In genomic region chr3:130379274-130379673, GRCh38 we compare ENCODE assay signal across 19 cellular contexts. TPM values are rescaled to one million over a fixed set of nuclear protein-coding genes. Genes with fewer than 3 reads are reported as not detected.
DNase-seq lines count a peak whose midpoint lies in the region; ATAC-seq and TF ChIP-seq lines count a peak whose summit lies in the region.
"Had no signal": no experiment of that assay in that cellular context is flagged by ENCODE, and none has a peak within 500 bp of the region (broad histone marks: within the 10 kb centered on the region; RNA-seq: fewer than 3 reads in every experiment).

No MANE protein-coding gene starts in this region.

- H3K27me3 Mint-ChIP-seq in endothelial cell (ENCODE audit: unreplicated experiment), result peaks cover 3% of the 10 kb centered on the region

- H3K4me1 Mint-ChIP-seq in endothelial cell (ENCODE audit: unreplicated experiment), result peaks cover 3% of the 10 kb centered on the region

- H3K4me2 ChIP-seq in smooth muscle cell (peak overlapping the region; percentile 14), Karpas-422 (ENCODE audit: low read depth, low read length, poor library complexity, severe bottlenecking) (no peak overlapping the region)

- H3K4me3 Mint-ChIP-seq in endothelial cell (ENCODE audit: unreplicated experiment), result no peak overlapping the region
- H3K4me3 Mint-ChIP-seq: CD4-positive, alpha-beta T cell; HFFc6 had no signal

- H3K9me3 Mint-ChIP-seq in endothelial cell (ENCODE audit: unreplicated experiment), result no peaks in the 10 kb centered on the region
- H3K9me3 Mint-ChIP-seq: CD4-positive, alpha-beta T cell had no signal

- H3K4me3 ChIP-seq in astrocyte of the spinal cord (ENCODE audit: low read depth, low read length) (no peak overlapping the region), smooth muscle cell (no peak overlapping the region), Karpas-422 (ENCODE audit: low read length) (no peak overlapping the region)

- DNase-seq in HT1080 (ENCODE audit: low read depth), result peak; percentile 88
- DNase-seq in astrocyte of the spinal cord (ENCODE audit: low read depth, low spot score), result peak; percentile 23
- peak; percentile 30 for DNase-seq in glomerular visceral epithelial cell (ENCODE audit: extremely low spot score)
- no peak for DNase-seq in smooth muscle cell (lab: John Stamatoyannopoulos, UW; ENCODE audit: unreplicated experiment)
- no peak for DNase-seq in Karpas-422
- no peak for DNase-seq in endothelial cell (ENCODE audit: low spot score)
- DNase-seq: Calu3; CD4-positive, alpha-beta T cell; GF-D8; HFFc6; KG1; NCI-H1930; NCI-H2171; NCI-H446 treated with DMSO at 0.1 percent for 48 hours; NCI-H748 treated with DMSO at 0.1 percent for 48 hours; Right ventricle myocardium superior had no signal

- peak overlapping the region; percentile 65 for H3K27ac ChIP-seq in smooth muscle cell (ENCODE audit: low read depth)
- H3K27ac ChIP-seq in Karpas-422 (ENCODE audit: low read length), result no peak overlapping the region
- H3K27ac ChIP-seq: HL-60 had no signal

- no peaks in the 10 kb centered on the region for H3K36me3 ChIP-seq in smooth muscle cell (ENCODE audit: low read depth)
- H3K36me3 ChIP-seq in Karpas-422 (ENCODE audit: insufficient read depth, low read length), result no peaks in the 10 kb centered on the region

- in situ Hi-C loops in astrocyte of the spinal cord (cut with HindIII; ENCODE audit: low sequenced_read_pairs), result no loop called here

- no peak overlapping the region for H3K27ac Mint-ChIP-seq in endothelial cell (ENCODE audit: unreplicated experiment)
- H3K27ac Mint-ChIP-seq: CD4-positive, alpha-beta T cell; HFFc6 had no signal

- H3K79me2 ChIP-seq in smooth muscle cell (ENCODE audit: low read depth) (no peaks in the 10 kb centered on the region), Karpas-422 (ENCODE audit: low read length) (no peaks in the 10 kb centered on the region)

- H3K27me3 ChIP-seq in smooth muscle cell (ENCODE audit: low read depth) (no peaks in the 10 kb centered on the region), Karpas-422 (ENCODE audit: low read length) (no peaks in the 10 kb centered on the region)

- H3K4me1 ChIP-seq in smooth muscle cell (ENCODE audit: low read depth), result no peaks in the 10 kb centered on the region
- H3K4me1 ChIP-seq in Karpas-422 (ENCODE audit: low read length), result no peaks in the 10 kb centered on the region

- H3F3A ChIP-seq in smooth muscle cell (ENCODE audit: low read depth), result no peaks in the 10 kb centered on the region

- 45% methylated on average over 6 of the region's 6 CpGs for WGBS in smooth muscle cell (ENCODE audit: low lambda C conversion rate)

- H2AFZ ChIP-seq in smooth muscle cell (ENCODE audit: low read depth) (no peak overlapping the region), Karpas-422 (ENCODE audit: low read length) (no peak overlapping the region)

- H3K9ac ChIP-seq in smooth muscle cell (ENCODE audit: low read depth) (no peak overlapping the region), Karpas-422 (ENCODE audit: low read length) (no peak overlapping the region)

- ATAC-seq in GM18870 (IDR thresholded peaks at IDR 0.05; ENCODE audit: unreplicated experiment), result no peak

- H4K20me1 ChIP-seq in smooth muscle cell (ENCODE audit: low read depth) (no peaks in the 10 kb centered on the region), Karpas-422 (ENCODE audit: insufficient read depth, low read depth, low read length) (no peaks in the 10 kb centered on the region)

- no peaks in the 10 kb centered on the region for H3K9me3 ChIP-seq in smooth muscle cell (replicated peaks; ENCODE audit: low read depth)
- no peaks in the 10 kb centered on the region for H3K9me3 ChIP-seq in Karpas-422 (ENCODE audit: low read length)

- no peaks in the 10 kb centered on the region for H3K36me3 Mint-ChIP-seq in endothelial cell (ENCODE audit: low read depth, unreplicated experiment)

- H3K9me2 ChIP-seq in Karpas-422 (replicated peaks; ENCODE audit: insufficient read depth, low read length), result no peaks in the 10 kb centered on the region

- TF ChIP-seq CTCF in astrocyte of the spinal cord (IDR thresholded peaks at IDR 0.05; ENCODE audit: low read depth, low read length) (no peak), smooth muscle cell (IDR thresholded peaks at IDR 0.05; ENCODE audit: borderline replicate concordance, insufficient read depth, poor library complexity, severe bottlenecking) (no peak), endothelial cell (IDR thresholded peaks at IDR 0.05; ENCODE audit: unreplicated experiment) (no peak)

RNA-seq across cellular contexts. Expression of gene COL6A5, which starts 33.8 kb away (rescaled TPM):
- 0.17 and 0.26 TPM in 2 replicates for total RNA-seq in HT1080 (2014; rRNA removed; shearing (Covaris generic))
- 0.06 and 0.09 TPM in 2 replicates for polyA plus RNA-seq in HT1080 (2015; cell fraction: cytosol; rRNA removed)
- polyA plus RNA-seq in HT1080 (2015; cell fraction: nucleus; rRNA removed), result 0.14 and 0.18 TPM in 2 replicates
- total RNA-seq in smooth muscle cell, result 0.18 and 1.2 TPM in 2 replicates
- 0.18 TPM in 1 of 2 replicates, not detected in the other for polyA plus RNA-seq in smooth muscle cell
- total RNA-seq in Karpas-422 (2014; rRNA removed; shearing (Covaris generic); ENCODE audit: low replicate concordance), result not detected in 2 replicates
- not detected for total RNA-seq in endothelial cell (ENCODE audit: unreplicated experiment)
- total RNA-seq: Calu3; CD4-positive, alpha-beta T cell; H4; HFFc6; Right ventricle myocardium superior had no signal

Comparison
In these comparisons a context has a peak if more than half of its experiments do, and no peak if none do; other contexts are left out.
1. DNase-seq: peak in HT1080 (single experiment), astrocyte of the spinal cord (single experiment) and glomerular visceral epithelial cell (single experiment); none in smooth muscle cell (single experiment), Karpas-422 (single experiment) and endothelial cell (single experiment).